Comparison of ENCODE assay signal across 1 cellular context in genomic region chr6:16623029-16623653, GRCh38.
TF ChIP-seq lines count a peak whose summit lies in the region.

No MANE protein-coding gene starts in this region.

TF ChIP-seq in HepG2, 621 proteins besides CTCF, POLR2A, EP300 and RAD21:
- TF ChIP-seq ZNF503 (CRISPR knock-in tag; IDR thresholded peaks at IDR 0.05) = 0 out of 2 replicates have a peak, but pooled peaks have one; percentile 26
- no peak for TF ChIP-seq AKNA (CRISPR knock-in tag; IDR thresholded peaks at IDR 0.05; ENCODE audit: borderline replicate concordance)
- peak; percentile 96 for TF ChIP-seq NFE2L2 (IDR thresholded peaks at IDR 0.05; ENCODE audit: low read length)
- TF ChIP-seq MAFF (IDR thresholded peaks at IDR 0.05; ENCODE audit: low read depth, low read length) = peak; percentile 65
- TF ChIP-seq TFAP4 (IDR thresholded peaks at IDR 0.05; ENCODE audit: borderline replicate concordance, low read depth) = no peak
- peak; percentile 58; the same call in 1 of the 2 replicates for TF ChIP-seq NFE2 (CRISPR knock-in tag; IDR thresholded peaks at IDR 0.05)
- no peak for TF ChIP-seq ZNF446 (CRISPR knock-in tag; IDR thresholded peaks at IDR 0.05)
- TF ChIP-seq ZNF724P (CRISPR knock-in tag; IDR thresholded peaks at IDR 0.05; ENCODE audit: borderline replicate concordance) = no peak
- no peak for TF ChIP-seq PHF8 (CRISPR knock-in tag; IDR thresholded peaks at IDR 0.05)
- TF ChIP-seq NCOA2 (CRISPR knock-in tag; IDR thresholded peaks at IDR 0.05) = no peak
- peak; percentile 77 to 78 for TF ChIP-seq MAFK (conservative IDR thresholded peaks at IDR 0.05 in 1 of 2, IDR thresholded peaks at IDR 0.05 in 1 of 2; ENCODE audit: low read length in 2 of 2)
